ENCODE assay signal across 8 cellular contexts in the genomic region with DNA sequence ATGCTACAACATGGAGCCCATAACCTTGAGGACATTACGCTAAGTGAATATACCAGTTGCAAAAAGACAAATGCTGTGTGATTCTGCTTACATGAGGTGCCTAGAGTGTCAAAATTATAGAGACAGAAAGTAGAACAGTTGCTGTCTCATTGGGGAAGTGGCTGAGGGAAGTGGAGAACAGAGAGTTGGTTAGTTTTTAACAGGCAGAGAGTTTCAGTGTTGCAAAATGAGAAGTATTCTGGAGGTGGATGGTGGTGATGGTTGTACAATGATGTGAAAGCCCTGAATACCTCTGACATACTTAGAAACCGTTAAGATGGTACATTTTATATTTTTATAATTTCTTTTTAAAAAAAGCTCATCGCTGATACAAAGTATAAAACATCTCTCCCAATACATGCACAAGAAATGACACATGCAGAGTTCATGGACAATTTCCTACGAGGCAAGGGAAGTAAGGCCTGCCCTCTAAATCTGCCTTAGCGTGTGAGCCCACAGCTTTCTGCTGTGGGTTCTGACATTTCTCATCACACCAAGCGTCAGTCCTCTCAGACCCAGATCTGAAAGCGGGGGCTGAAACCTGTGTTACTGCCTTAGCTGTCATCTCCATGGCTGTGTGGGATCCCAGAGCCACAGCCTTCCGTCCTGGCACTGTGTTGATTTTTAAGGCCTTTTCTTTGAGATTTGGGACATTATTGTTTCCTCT.
DNase-seq lines count a peak whose midpoint lies in the region; ATAC-seq lines count a peak whose summit lies in the region.

No MANE protein-coding gene starts in this region.

- H3K4me3 Mint-ChIP-seq in activated T-cell treated with anti-CD3 and anti-CD28 coated beads, Interleukin-2, amount 50 U/mL, for 4 hours, result no peak overlapping the region

- peaks cover 3% of the 10 kb centered on the region for H3K36me3 Mint-ChIP-seq in activated T-cell treated with anti-CD3 and anti-CD28 coated beads, Interleukin-2, amount 50 U/mL, for 4 hours (ENCODE audit: insufficient read depth)

- no peaks in the 10 kb centered on the region for H3K27me3 Mint-ChIP-seq in activated T-cell treated with anti-CD3 and anti-CD28 coated beads, Interleukin-2, amount 50 U/mL, for 4 hours (ENCODE audit: low read depth)

- peak; percentile 37 to 68 for ATAC-seq in activated T-cell treated with anti-CD3 and anti-CD28 coated beads, Interleukin-2, amount 50 U/mL, for 4 hours
- ATAC-seq in HG02588 (IDR thresholded peaks at IDR 0.05; ENCODE audit: unreplicated experiment), result peak; percentile 93

- no peaks in the 10 kb centered on the region for H3K9me3 Mint-ChIP-seq in activated T-cell treated with anti-CD3 and anti-CD28 coated beads, Interleukin-2, amount 50 U/mL, for 4 hours

- H3K4me1 Mint-ChIP-seq in activated T-cell treated with anti-CD3 and anti-CD28 coated beads, Interleukin-2, amount 50 U/mL, for 4 hours (ENCODE audit: low read depth), result peaks cover 2% of the 10 kb centered on the region

- no peak for DNase-seq in activated T-cell treated with anti-CD3 and anti-CD28 coated beads, Interleukin-2, amount 50 U/mL, for 4 hours
- DNase-seq in activated T-cell treated with anti-CD3 and anti-CD28 coated beads, Interleukin-2, amount 50 U/mL, for 1 hour, result no peak
- DNase-seq in Kasumi-1 (lab: John Stamatoyannopoulos, UW) (peak; percentile 47 to 56), EL (no peak), NCI-H82 (lab: John Stamatoyannopoulos, UW) (no peak), islet precursor cell (no peak)
- DNase-seq in stimulated activated CD8-positive, alpha-beta memory T cell treated with anti-CD3 and anti-CD28 coated beads, Interleukin-4, amount 100 ng/mL, for 48 hours, result peak; percentile 39

Comparison
In these comparisons a context has a peak if more than half of its experiments do, and no peak if none do; other contexts are left out.
1. DNase-seq: peak in Kasumi-1 (2 of 2) and stimulated activated CD8-positive, alpha-beta memory T cell treated with anti-CD3 and anti-CD28 coated beads, Interleukin-4, amount 100 ng/mL, for 48 hours (single experiment); none in activated T-cell treated with anti-CD3 and anti-CD28 coated beads, Interleukin-2, amount 50 U/mL, for 4 hours (single experiment), activated T-cell treated with anti-CD3 and anti-CD28 coated beads, Interleukin-2, amount 50 U/mL, for 1 hour (single experiment), EL (single experiment), NCI-H82 (single experiment) and islet precursor cell (single experiment).